ENCODE assay signal across 8 cellular contexts in genomic region chr1:8726801-8727186, GRCh38.
DNase-seq lines count a peak whose midpoint lies in the region; ATAC-seq and TF ChIP-seq lines count a peak whose summit lies in the region.
"Not testable (repeated sequence)": the region's sequence is repeated elsewhere in the genome, so short reads cannot be mapped to it uniquely, and the experiment has no call there.

No MANE protein-coding gene starts in this region.

- not testable (repeated sequence) for H3K4me2 ChIP-seq in HCT116 (ENCODE audit: low read length)

- 61% methylated on average over 7 of the region's 7 CpGs for WGBS in right cardiac atrium
- WGBS in psoas muscle, 3 donors = 55 to 62% (median 57%) methylated on average over 7 of the region's 7 CpGs

- CTCF ChIA-PET in HCT116 (lab: Charles Lee) = interaction anchor here (0.7 to 2.9 kb wide), 18 partner anchors 9 to 1057 kb away, joined by 3 to 27 read pairs (median 4); no protein-coding TSS in a partner anchor
- CTCF ChIA-PET in Panc1 (lab: Charles Lee) = interaction anchor here (0.6 to 1.2 kb wide), 6 partner anchors 23 to 769 kb away, joined by 3 to 7 read pairs (median 6); no protein-coding TSS in a partner anchor
- CTCF ChIA-PET in WTC11 (lab: Charles Lee) = interaction anchor here (0.6 to 4.0 kb wide), 38 partner anchors 9 to 712 kb away, joined by 3 to 33 read pairs (median 5); no protein-coding TSS in a partner anchor
- CTCF ChIA-PET in naive thymus-derived CD4-positive, alpha-beta T cell (lab: Charles Lee) = interaction anchor here (0.6 to 4.4 kb wide), 19 partner anchors 8 to 359 kb away, joined by 3 to 52 read pairs (median 4); no protein-coding TSS in a partner anchor

- intact Hi-C loops in HCT116 (cut with micrococcal nuclease) = loop anchor here (1.0 to 5.0 kb wide), 3 partner anchors 121 to 351 kb away; no protein-coding TSS in a partner anchor
- intact Hi-C loops in Panc1 (cut with micrococcal nuclease; ENCODE audit: unreplicated experiment) = loop anchor here (1.0 kb wide), 1 partner anchor 165 kb away; no protein-coding TSS in a partner anchor
- intact Hi-C loops in dorsolateral prefrontal cortex (cut with DNase I) = loop anchor here (2.0 to 10.0 kb wide), 4 partner anchors 91 to 262 kb away; partner anchors contain the start of gene RERE (in 1 of the 2)
- intact Hi-C loops in right cardiac atrium (cut with DNase I) = loop anchor here (5.0 to 10.0 kb wide), 4 partner anchors 118 to 172 kb away; no protein-coding TSS in a partner anchor
- intact Hi-C loops in naive thymus-derived CD4-positive, alpha-beta T cell (cut with micrococcal nuclease) = loop anchor here (1.0 to 5.0 kb wide), 6 partner anchors 56 to 699 kb away; partner anchors contain the start of gene ERRFI1 (in 1 of the 2)
- intact Hi-C loops in psoas muscle (cut with DNase I) = loop anchor here (2.0 to 5.0 kb wide), 3 partner anchors 121 to 164 kb away; no protein-coding TSS in a partner anchor

- H2AFZ ChIP-seq in HCT116 (ENCODE audit: low read depth, low read length, poor library complexity, severe bottlenecking) = not testable (repeated sequence)

- peak; percentile 70 for ATAC-seq in HCT116
- ATAC-seq in Panc1 = peak; percentile 74
- ATAC-seq in WTC11 = peak; percentile 34
- ATAC-seq in right cardiac atrium = peak; percentile 14 to 35
- peak; percentile 12 for ATAC-seq in naive thymus-derived CD4-positive, alpha-beta T cell
- peak; percentile 26 to 70 (median 42) for ATAC-seq in psoas muscle

- H3K36me3 Mint-ChIP-seq in WTC11 = not testable (repeated sequence)
- peaks cover 0 to 15% (median 11%) of the 10 kb centered on the region in 5 donors for H3K36me3 Mint-ChIP-seq in naive thymus-derived CD4-positive, alpha-beta T cell

- H3K79me2 ChIP-seq in HCT116 (ENCODE audit: insufficient read depth, low read length) = not testable (repeated sequence)

- H3K9me3 ChIP-seq in HCT116 (ENCODE audit: control insufficient read depth in 1 of 2, insufficient read depth in 1 of 2, low read depth in 1 of 2, low read length in 2 of 2); Panc1 (ENCODE audit: control insufficient read depth, insufficient read depth, low read depth, low read length); right cardiac atrium (ENCODE audit: control insufficient read depth, low read length); naive thymus-derived CD4-positive, alpha-beta T cell (ENCODE audit: control insufficient read depth in 2 of 3, low read length in 3 of 3); psoas muscle: not testable (repeated sequence)

- H3K27ac ChIP-seq in 22Rv1; HCT116 (ENCODE audit: low read depth, low read length); Panc1 (ENCODE audit: low read length); right cardiac atrium (ENCODE audit: low read length); naive thymus-derived CD4-positive, alpha-beta T cell (ENCODE audit: low read depth, low read length); psoas muscle: not testable (repeated sequence)
- peak overlapping the region in 31 of 59 donors; percentile 7 to 65 (median 48) for H3K27ac ChIP-seq in dorsolateral prefrontal cortex

- H4K20me1 ChIP-seq in HCT116 (ENCODE audit: insufficient read depth) = not testable (repeated sequence)

- H3K4me3 Mint-ChIP-seq in WTC11; naive thymus-derived CD4-positive, alpha-beta T cell: not testable (repeated sequence)

- in situ Hi-C loops in Panc1 (cut with HindIII; ENCODE audit: low pct_unique_long_range_greater_than_20kb, low sequenced_read_pairs) = not testable (repeated sequence)

- TF ChIP-seq CTCF in 22Rv1 (IDR thresholded peaks at IDR 0.05) = peak; percentile 27
- not testable (repeated sequence) for TF ChIP-seq CTCF in HCT116 (IDR thresholded peaks at IDR 0.05 in 2 of 3, conservative IDR thresholded peaks at IDR 0.05 in 1 of 3; ENCODE audit: borderline replicate concordance in 1 of 3, insufficient read depth in 1 of 3, low read depth in 2 of 3, low read length in 2 of 3); WTC11 (IDR thresholded peaks at IDR 0.05); psoas muscle (IDR thresholded peaks at IDR 0.05)
- TF ChIP-seq CTCF in Panc1 (IDR thresholded peaks at IDR 0.05) = peak; percentile 67
- TF ChIP-seq CTCF in dorsolateral prefrontal cortex (IDR thresholded peaks at IDR 0.05 in 54 of 56, conservative IDR thresholded peaks at IDR 0.05 in 2 of 56; ENCODE audit: low read depth in 1 of 56, partially characterized antibody in 56 of 56) = peak in 14 of 56 donors; percentile 1 to 49 (median 18)

- H3K9me3 Mint-ChIP-seq in WTC11 = not testable (repeated sequence)
- H3K9me3 Mint-ChIP-seq in naive thymus-derived CD4-positive, alpha-beta T cell = peaks cover 0 to 12% (median 2%) of the 10 kb centered on the region in 11 donors

- H3K27me3 ChIP-seq in HCT116 (ENCODE audit: insufficient read depth, low read length); Panc1 (ENCODE audit: control insufficient read depth, insufficient read depth, low read length); dorsolateral prefrontal cortex; right cardiac atrium (ENCODE audit: control insufficient read depth, insufficient read depth); naive thymus-derived CD4-positive, alpha-beta T cell (ENCODE audit: control insufficient read depth in 2 of 2, insufficient read depth in 2 of 2, low read length in 2 of 2); psoas muscle (ENCODE audit: insufficient read depth in 3 of 3, low read length in 2 of 3): not testable (repeated sequence)

- H3K4me1 Mint-ChIP-seq in WTC11 = peaks cover 41% of the 10 kb centered on the region
- H3K4me1 Mint-ChIP-seq in naive thymus-derived CD4-positive, alpha-beta T cell = peaks cover 10 to 31% (median 14%) of the 10 kb centered on the region in 7 donors

- H3K9me2 ChIP-seq in HCT116 (ENCODE audit: insufficient read depth) = not testable (repeated sequence)

- H3K9ac ChIP-seq in HCT116 (ENCODE audit: low read length) = not testable (repeated sequence)

- not testable (repeated sequence) for H3K36me3 ChIP-seq in HCT116 (ENCODE audit: control insufficient read depth in 1 of 2, insufficient read depth in 2 of 2, low read length in 2 of 2); Panc1 (ENCODE audit: control insufficient read depth, insufficient read depth, low read length); naive thymus-derived CD4-positive, alpha-beta T cell (ENCODE audit: control insufficient read depth in 2 of 3, insufficient read depth in 3 of 3, low read length in 3 of 3); psoas muscle (ENCODE audit: insufficient read depth in 1 of 2, low read depth in 1 of 2)

- TF ChIP-seq RAD21 in HCT116 (IDR thresholded peaks at IDR 0.05; ENCODE audit: low read depth) = not testable (repeated sequence)

- not testable (repeated sequence) for H3K4me3 ChIP-seq in HCT116 (replicated peaks in 1 of 2; ENCODE audit: low read depth in 1 of 2, low read length in 2 of 2); Panc1 (ENCODE audit: low read depth in 2 of 2, low read length in 2 of 2); right cardiac atrium (ENCODE audit: low read length); naive thymus-derived CD4-positive, alpha-beta T cell (ENCODE audit: low read length); psoas muscle
- peak overlapping the region in 1 of 59 donors; percentile 10 for H3K4me3 ChIP-seq in dorsolateral prefrontal cortex

- H3K27ac Mint-ChIP-seq in WTC11; naive thymus-derived CD4-positive, alpha-beta T cell: not testable (repeated sequence)

- not testable (repeated sequence) for H3K4me1 ChIP-seq in HCT116 (ENCODE audit: control insufficient read depth in 1 of 2, insufficient read depth in 2 of 2, low read length in 2 of 2); right cardiac atrium (ENCODE audit: control insufficient read depth, insufficient read depth, low read length); naive thymus-derived CD4-positive, alpha-beta T cell (ENCODE audit: control insufficient read depth in 2 of 2, insufficient read depth in 2 of 2, low read length in 2 of 2)
- H3K4me1 ChIP-seq in Panc1 (ENCODE audit: control insufficient read depth, insufficient read depth, low read length) (peaks cover 21% of the 10 kb centered on the region), psoas muscle (peaks cover 20% of the 10 kb centered on the region)

- RAD21 ChIA-PET in HCT116 (lab: Charles Lee; ENCODE audit: low non-redundant PET in 1 of 2, low total read pairs in 2 of 2, uncharacterized antibody in 2 of 2, unreplicated experiment in 2 of 2) = interaction anchor here (0.7 to 1.9 kb wide), 4 partner anchors 23 to 165 kb away, joined by 3 to 10 read pairs (median 3); no protein-coding TSS in a partner anchor

- DNase-seq in HCT116 (ENCODE audit: low read depth, low spot score); Panc1 (ENCODE audit: low read depth, low spot score); WTC11 (ENCODE audit: low spot score); dorsolateral prefrontal cortex; right cardiac atrium; naive thymus-derived CD4-positive, alpha-beta T cell; psoas muscle: not testable (repeated sequence)

- TF ChIP-seq POLR2A in HCT116 (IDR thresholded peaks at IDR 0.05; ENCODE audit: borderline replicate concordance, extremely low read depth, insufficient read depth, insufficient read length) = not testable (repeated sequence)

- POLR2A ChIA-PET in HCT116 (lab: Charles Lee); Panc1 (lab: Charles Lee); WTC11 (lab: Charles Lee); naive thymus-derived CD4-positive, alpha-beta T cell (lab: Charles Lee): not testable (repeated sequence)

- BruUV-seq in HCT116 (replicated peaks; lab: Mats Ljungman, UMichigan); Panc1 (replicated peaks; lab: Mats Ljungman, UMichigan): not testable (repeated sequence)

- not testable (repeated sequence) for H3K27me3 Mint-ChIP-seq in WTC11 (ENCODE audit: low read depth); naive thymus-derived CD4-positive, alpha-beta T cell

Comparison
In these comparisons a context has a peak if more than half of its experiments do, and no peak if none do; other contexts are left out.
1. ATAC-seq: peak in every context shown above with its lines; median percentile 74 in Panc1; 70 in HCT116; 42 in psoas muscle; 34 in WTC11; 24 in right cardiac atrium; 12 in naive thymus-derived CD4-positive, alpha-beta T cell.